In the genomic region with DNA sequence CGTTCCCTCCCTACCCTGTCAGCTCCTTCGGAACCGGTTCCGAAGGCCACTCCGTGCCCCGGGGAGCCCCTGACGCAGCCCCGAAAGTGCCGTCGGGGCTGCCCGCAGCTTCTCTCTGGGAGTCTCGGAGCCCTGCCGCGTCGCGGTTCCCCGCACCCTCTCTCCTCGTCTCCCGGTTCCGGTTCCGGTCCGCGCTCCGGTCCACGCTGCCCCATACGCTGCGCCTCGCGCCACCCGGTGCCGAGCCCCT, we compare ENCODE assay signal across 8 cellular contexts. TPM values are rescaled to one million over a fixed set of nuclear protein-coding genes. Genes with fewer than 3 reads are reported as not detected.
DNase-seq lines count a peak whose midpoint lies in the region; ATAC-seq and TF ChIP-seq lines count a peak whose summit lies in the region.

No MANE protein-coding gene starts in this region.

- H3K27me3 ChIP-seq in SU-DHL-6 (ENCODE audit: low read length): no peaks in the 10 kb centered on the region
- H3K27me3 ChIP-seq in tibial nerve: no peaks in the 10 kb centered on the region

- peak overlapping the region; percentile 84 for H3K27ac ChIP-seq in SU-DHL-6 (ENCODE audit: low read depth, low read length)
- H3K27ac ChIP-seq in mesodermal cell (ENCODE audit: low read depth, low read length, severe bottlenecking): peak overlapping the region; percentile 87
- H3K27ac ChIP-seq in tibial nerve: peak overlapping the region; percentile 79 to 99 (median 98)

- H3K4me1 Mint-ChIP-seq in dendritic cell treated with granulocyte-macrophage colony-stimulating factor and Interleukin-4, amounts not matched to agents 40 ng/mL and 50 ng/mL, for 4 days (ENCODE audit: low read depth): peaks cover 74% of the 10 kb centered on the region

- H3K4me3 ChIP-seq in SU-DHL-6 (ENCODE audit: insufficient read depth, low read length, poor library complexity, severe bottlenecking) (peak overlapping the region; percentile 88), mesodermal cell (ENCODE audit: extremely low read depth, insufficient read depth, low read length, poor library complexity, severe bottlenecking) (peak overlapping the region; percentile 100), tibial nerve (peak overlapping the region; percentile 79 to 99 (median 85))

- no peaks in the 10 kb centered on the region for H3K9me2 ChIP-seq in SU-DHL-6 (replicated peaks; ENCODE audit: insufficient read depth, low read length)

- peaks cover 33% of the 10 kb centered on the region for H3K79me2 ChIP-seq in SU-DHL-6 (ENCODE audit: insufficient read depth, low read length)

- no peak overlapping the region for H2AFZ ChIP-seq in SU-DHL-6 (ENCODE audit: low read depth, low read length, severe bottlenecking)

- DNase-seq in AG08396 (ENCODE audit: low spot score): peak; percentile 43
- no peak for DNase-seq in tibial nerve (ENCODE audit: low spot score in 2 of 2)
- DNase-seq in NCI-H2081 treated with DMSO at 0.1 percent for 48 hours (lab: John Stamatoyannopoulos, UW): no peak
- no peak for DNase-seq in NCI-H446 treated with DMSO at 0.1 percent for 48 hours (lab: John Stamatoyannopoulos, UW)

- no peak for TF ChIP-seq EP300 in tibial nerve (IDR thresholded peaks at IDR 0.05)

- WGBS in mesodermal cell (ENCODE audit: insufficient coverage in 2 of 2), 2 experiments: 0% methylated on average over 27 to 31 of the region's 31 CpGs
- 1% methylated on average over 23 of the region's 31 CpGs; no CpG with 5 or more reads in 1 of the 2 donors for WGBS in tibial nerve, 2 donors

- H3K27ac Mint-ChIP-seq in dendritic cell treated with granulocyte-macrophage colony-stimulating factor and Interleukin-4, amounts not matched to agents 40 ng/mL and 50 ng/mL, for 4 days: peak overlapping the region; percentile 90

- peak; percentile 7 for ATAC-seq in GM21576 (IDR thresholded peaks at IDR 0.05; ENCODE audit: unreplicated experiment)

- no peaks in the 10 kb centered on the region for H3K9me3 Mint-ChIP-seq in dendritic cell treated with granulocyte-macrophage colony-stimulating factor and Interleukin-4, amounts not matched to agents 40 ng/mL and 50 ng/mL, for 4 days

- intact Hi-C loops in dendritic cell treated with granulocyte-macrophage colony-stimulating factor and Interleukin-4, amounts not matched to agents 40 ng/mL and 50 ng/mL, for 4 days (cut with micrococcal nuclease): loop anchor here (1.0 kb wide), 1 partner anchor 45 kb away; a partner anchor contains a TSS

- peaks cover 27% of the 10 kb centered on the region for H3K4me1 ChIP-seq in mesodermal cell (ENCODE audit: control insufficient read depth, insufficient read depth, low read length, poor library complexity, severe bottlenecking)
- H3K4me1 ChIP-seq in tibial nerve: peaks cover 4 to 68% (median 28%) of the 10 kb centered on the region in 4 donors

- no peak for TF ChIP-seq POLR2A in tibial nerve (IDR thresholded peaks at IDR 0.05)

- no peaks in the 10 kb centered on the region for H3K27me3 Mint-ChIP-seq in dendritic cell treated with granulocyte-macrophage colony-stimulating factor and Interleukin-4, amounts not matched to agents 40 ng/mL and 50 ng/mL, for 4 days

- no peaks in the 10 kb centered on the region for H4K20me1 ChIP-seq in SU-DHL-6 (ENCODE audit: low read depth, low read length)

- no peak for TF ChIP-seq CTCF in SU-DHL-6 (IDR thresholded peaks at IDR 0.05; ENCODE audit: insufficient read depth, low read length, poor library complexity, severe bottlenecking)
- no peak for TF ChIP-seq CTCF in tibial nerve (IDR thresholded peaks at IDR 0.05)

- peaks cover 97% of the 10 kb centered on the region for H3K36me3 Mint-ChIP-seq in dendritic cell treated with granulocyte-macrophage colony-stimulating factor and Interleukin-4, amounts not matched to agents 40 ng/mL and 50 ng/mL, for 4 days (ENCODE audit: low read depth)

- H3K9me3 ChIP-seq in SU-DHL-6 (ENCODE audit: insufficient read depth, low read length): no peaks in the 10 kb centered on the region
- no peaks in the 10 kb centered on the region for H3K9me3 ChIP-seq in mesodermal cell (ENCODE audit: control insufficient read depth, low read length)
- no peaks in the 10 kb centered on the region for H3K9me3 ChIP-seq in tibial nerve

- peak overlapping the region; percentile 90 for H3K4me2 ChIP-seq in SU-DHL-6 (ENCODE audit: low read depth, low read length, poor library complexity, severe bottlenecking)

- peak overlapping the region; percentile 85 for H3K4me3 Mint-ChIP-seq in dendritic cell treated with granulocyte-macrophage colony-stimulating factor and Interleukin-4, amounts not matched to agents 40 ng/mL and 50 ng/mL, for 4 days

- H3K36me3 ChIP-seq in SU-DHL-6 (ENCODE audit: low read length): peaks cover 18% of the 10 kb centered on the region; the same call in 1 of the 2 replicates
- peaks cover 55% of the 10 kb centered on the region for H3K36me3 ChIP-seq in mesodermal cell (ENCODE audit: control insufficient read depth, insufficient read depth, low read length)
- H3K36me3 ChIP-seq in tibial nerve: peaks cover 5 to 47% (median 11%) of the 10 kb centered on the region in 3 donors

- H3F3A ChIP-seq in SU-DHL-6 (ENCODE audit: insufficient read depth): peaks cover 22% of the 10 kb centered on the region

- peak overlapping the region; percentile 99 for H3K9ac ChIP-seq in SU-DHL-6 (ENCODE audit: low read length)

RNA-seq across cellular contexts. Expression of a gene that starts 0.6 kb away (rescaled TPM):
- 94.4 TPM for polyA plus RNA-seq in mesodermal cell (2013, experiment 1 of 2)
- polyA plus RNA-seq in mesodermal cell (2013, experiment 2 of 2): 89.1 TPM
- 10 to 100 TPM; 79.5 to 95.3 (median 88.8) TPM for total RNA-seq in tibial nerve

RNA-seq across cellular contexts. Expression of a gene that starts 9.7 kb away (rescaled TPM):
- polyA plus RNA-seq in mesodermal cell (2013, experiment 1 of 2): 15.7 TPM
- polyA plus RNA-seq in mesodermal cell (2013, experiment 2 of 2): 13.7 TPM
- total RNA-seq in tibial nerve: 10 to 100 TPM in 3 of 4 donors, 1 to 10 TPM in 1; 8.3 to 18.8 (median 14.2) TPM

RNA-seq across cellular contexts. Expression of a gene that starts 11.5 kb away (rescaled TPM):
- 49.4 TPM for polyA plus RNA-seq in mesodermal cell (2013, experiment 1 of 2)
- polyA plus RNA-seq in mesodermal cell (2013, experiment 2 of 2): 33.5 TPM
- 100 to 1,000 TPM in 2 of 4 donors, 10 to 100 TPM in 2; 64.9 to 138 (median 93.9) TPM for total RNA-seq in tibial nerve

RNA-seq across cellular contexts. Expression of a gene that starts 12.0 kb away (rescaled TPM):
- 1.8 TPM for polyA plus RNA-seq in mesodermal cell (2013, experiment 1 of 2)
- 1.3 TPM for polyA plus RNA-seq in mesodermal cell (2013, experiment 2 of 2)
- total RNA-seq in tibial nerve: 10 to 100 TPM in 3 of 4 donors, 1 to 10 TPM in 1; 9.3 to 13.8 (median 11.2) TPM

RNA-seq across cellular contexts. Expression of a gene that starts 20.7 kb away (rescaled TPM):
- 36.8 TPM for polyA plus RNA-seq in mesodermal cell (2013, experiment 1 of 2)
- polyA plus RNA-seq in mesodermal cell (2013, experiment 2 of 2): 27.8 TPM
- total RNA-seq in tibial nerve: 10 to 100 TPM; 35.4 to 60.3 (median 50.7) TPM
